23 cellular contexts compared by ENCODE assay signal in genomic region chr22:44942979-44943700, GRCh38.
"Had no signal": no experiment of that assay in that cellular context is flagged by ENCODE, and none has a peak within 500 bp of the region (broad histone marks: within the 10 kb centered on the region; RNA-seq: fewer than 3 reads in every experiment).

No MANE protein-coding gene starts in this region.

- H3K27ac ChIP-seq: coronary artery, dorsolateral prefrontal cortex, esophagus muscularis mucosa, foreskin keratinocyte, gastroesophageal sphincter, heart left ventricle, hepatocyte, left lung, lower lobe of right lung had no signal

- H3K4me1 ChIP-seq: esophagus muscularis mucosa, foreskin keratinocyte, gastroesophageal sphincter, heart left ventricle, left lung, lower lobe of right lung had no signal

- DNase-seq: dermis blood vessel endothelial cell; dorsolateral prefrontal cortex; effector CD4-positive, alpha-beta T cell; effector memory CD4-positive, alpha-beta T cell; foreskin keratinocyte; hypothalamus; immature natural killer cell; islet precursor cell; kidney; kidney glomerular epithelial cell; left colon; left ventricle myocardium superior; lower lobe of right lung; mesenchymal stem cell; naive B cell had no signal

- H3K4me2 ChIP-seq: hepatocyte had no signal

- H2AFZ ChIP-seq: hepatocyte had no signal

- H3K9me3 Mint-ChIP-seq: mesothelial cell of epicardium, naive B cell had no signal

- H3K36me3 Mint-ChIP-seq: immature natural killer cell, mesothelial cell of epicardium, naive B cell had no signal

- H3K36me3 ChIP-seq: esophagus muscularis mucosa, gastroesophageal sphincter, heart left ventricle, left lung, lower lobe of right lung had no signal

- H3K4me3 ChIP-seq: coronary artery, dorsolateral prefrontal cortex, esophagus muscularis mucosa, gastroesophageal sphincter, heart left ventricle, hepatocyte, left lung, lower lobe of right lung, mucosa of descending colon had no signal

- H3K9me3 ChIP-seq: esophagus muscularis mucosa, gastroesophageal sphincter, heart left ventricle, left lung, lower lobe of right lung, mucosa of descending colon had no signal

- H3K4me3 Mint-ChIP-seq: immature natural killer cell, mesothelial cell of epicardium, naive B cell had no signal

- ATAC-seq: foreskin keratinocyte, gastroesophageal sphincter, heart left ventricle, left colon, left lung, left ventricle myocardium superior, lower lobe of right lung, mucosa of descending colon had no signal

- H3K27me3 ChIP-seq: dorsolateral prefrontal cortex, hepatocyte had no signal

- H3K4me1 Mint-ChIP-seq: immature natural killer cell, mesothelial cell of epicardium, naive B cell had no signal

- H3K27ac Mint-ChIP-seq: immature natural killer cell, mesothelial cell of epicardium, naive B cell had no signal
